Comparison of ENCODE assay signal across 8 cellular contexts in the genomic region with DNA sequence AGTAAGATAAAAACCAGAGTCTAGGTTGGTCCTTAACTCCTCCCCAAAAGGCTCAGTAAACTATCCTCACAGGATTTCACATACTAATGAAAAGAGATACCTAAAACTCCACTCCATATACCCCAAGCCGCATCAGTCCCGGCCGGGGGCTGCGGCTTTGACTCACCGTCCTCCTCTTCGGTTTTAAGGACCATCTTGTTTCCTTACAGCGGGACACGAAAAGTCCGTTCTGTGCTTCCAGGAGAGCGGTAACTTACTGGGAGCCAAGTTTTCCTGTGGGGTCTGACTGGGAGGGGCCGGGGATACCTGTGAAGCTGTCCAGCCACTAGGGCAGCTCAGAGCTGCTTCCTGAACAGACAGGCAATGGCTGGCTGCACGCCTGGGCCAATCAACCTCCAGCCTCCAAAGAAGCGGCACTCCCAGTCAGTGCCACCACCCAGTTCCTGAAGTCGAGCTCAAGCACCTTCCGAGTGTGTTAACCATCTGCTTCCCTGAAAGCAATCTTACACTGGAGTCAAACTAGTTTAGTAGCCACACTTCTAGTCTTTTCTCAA. TPM values are rescaled to one million over a fixed set of nuclear protein-coding genes. Genes with fewer than 3 reads are reported as not detected.
DNase-seq lines count a peak whose midpoint lies in the region; ATAC-seq and TF ChIP-seq lines count a peak whose summit lies in the region.

No MANE protein-coding gene starts in this region.

- intact Hi-C loops in heart left ventricle (cut with DNase I), result loop anchor here in 2 of 10 donors (5.0 kb wide), 1 partner anchor 46 kb away; a partner anchor contains a TSS

- peaks cover 0 to 4% (median 0%) of the 10 kb centered on the region in 9 donors for H3K36me3 ChIP-seq in heart left ventricle

- TF ChIP-seq POLR2A in heart left ventricle (IDR thresholded peaks at IDR 0.05), result peak in 1 of 2 donors; percentile 42

- H3K27ac ChIP-seq in heart left ventricle, result peak overlapping the region; percentile 66 to 94 (median 86)

- peak in 4 of 12 donors; percentile 4 to 24 (median 22) for TF ChIP-seq CTCF in heart left ventricle (IDR thresholded peaks at IDR 0.05)

- DNase-seq in activated T-cell treated with anti-CD3 and anti-CD28 coated beads for 1 hour (ENCODE audit: low read depth), result peak; percentile 48
- DNase-seq in activated T-cell treated with anti-CD3 and anti-CD28 coated beads for 4 hours, result no peak
- DNase-seq in OCI-M1 (lab: John Stamatoyannopoulos, UW), result peak; percentile 66
- peak; percentile 56 for DNase-seq in activated effector memory CD4-positive, alpha-beta T cell treated with Interleukin-2 at 50 U/mL for 16 hours
- DNase-seq in heart left ventricle, result peak; percentile 81 to 88 (median 84)
- no peak for DNase-seq in skeletal muscle cell (ENCODE audit: low read depth)
- no peak for DNase-seq in hepatic stellate cell (ENCODE audit: low spot score)

- H3K4me3 ChIP-seq in heart left ventricle, result peak overlapping the region; percentile 25 to 68 (median 56)
- H3K4me3 ChIP-seq in skeletal muscle cell (ENCODE audit: low read depth, low read length), result peak overlapping the region; percentile 41

- no peaks in the 10 kb centered on the region for H3K9me3 ChIP-seq in heart left ventricle

- WGBS in heart left ventricle, 4 donors, result 34 to 51% (median 42%) methylated on average over 15 of the region's 15 CpGs

- no peaks in the 10 kb centered on the region for H3K27me3 ChIP-seq in heart left ventricle

- H3K4me1 ChIP-seq in heart left ventricle, result peaks cover 0 to 100% (median 74%) of the 10 kb centered on the region in 12 donors

- ATAC-seq in HG03342 (IDR thresholded peaks at IDR 0.05; ENCODE audit: unreplicated experiment) (peak; percentile 47), heart left ventricle (peak; percentile 83 to 89 (median 88))

RNA-seq across cellular contexts. Expression of a gene that starts 45.5 kb away (rescaled TPM):
- total RNA-seq in heart left ventricle, result 10 to 100 TPM; 27.2 to 59.1 (median 31.2) TPM
- polyA plus RNA-seq in heart left ventricle, result 10 to 100 TPM; 20.0 to 28.1 TPM

Comparison
In these comparisons a context has a peak if more than half of its experiments do, and no peak if none do; other contexts are left out.
1. DNase-seq: peak in activated T-cell treated with anti-CD3 and anti-CD28 coated beads for 1 hour (single experiment), OCI-M1 (single experiment), activated effector memory CD4-positive, alpha-beta T cell treated with Interleukin-2 at 50 U/mL for 16 hours (single experiment) and heart left ventricle (5 of 5); none in activated T-cell treated with anti-CD3 and anti-CD28 coated beads for 4 hours (single experiment), skeletal muscle cell (single experiment) and hepatic stellate cell (single experiment).